ENCODE assay signal across 12 cellular contexts in genomic region chr1:81505831-81506230, GRCh38.
DNase-seq lines count a peak whose midpoint lies in the region; ATAC-seq lines count a peak whose summit lies in the region.
"Had no signal": no experiment of that assay in that cellular context is flagged by ENCODE, and none has a peak within 500 bp of the region (broad histone marks: within the 10 kb centered on the region; RNA-seq: fewer than 3 reads in every experiment).

No MANE protein-coding gene starts in this region.

- DNase-seq in NOMO-1 (lab: John Stamatoyannopoulos, UW; ENCODE audit: unreplicated experiment in 2 of 2) (peak; percentile 17 to 56), NOMO-1 treated with dmso at 0.1 percent for 144 hours (lab: John Stamatoyannopoulos, UW; ENCODE audit: unreplicated experiment) (no peak), nucleus accumbens (lab: John Stamatoyannopoulos, UW) (no peak), activated T-cell treated with anti-CD3 and anti-CD28 coated beads for 4 hours (no peak), KBM-7 (no peak), HCEC 1CT (no peak)
- DNase-seq: dermis blood vessel endothelial cell; Karpas-422; left lung; stimulated activated CD4-positive, alpha-beta T cell treated with anti-CD3 and anti-CD28 coated beads, Interleukin-1b, Interleukin-23, amount 100 ng/mL, for 48 hours had no signal

- in situ Hi-C loops in KBM-7 (cut with MboI; ENCODE audit: low pct_unique_long_range_greater_than_20kb, low sequenced_read_pairs) = no loop called here

- ATAC-seq in HG02571 (IDR thresholded peaks at IDR 0.05; ENCODE audit: unreplicated experiment) (peak; percentile 94), HG03196 (IDR thresholded peaks at IDR 0.05; ENCODE audit: unreplicated experiment) (peak; percentile 83)
- ATAC-seq: left lung had no signal

Comparison
In these comparisons a context has a peak if more than half of its experiments do, and no peak if none do; other contexts are left out.
1. DNase-seq: peak in NOMO-1 (2 of 2); none in NOMO-1 treated with dmso at 0.1 percent for 144 hours (single experiment), nucleus accumbens (0 of 56), activated T-cell treated with anti-CD3 and anti-CD28 coated beads for 4 hours (single experiment), KBM-7 (single experiment) and HCEC 1CT (single experiment).